Comparison of ENCODE assay signal across 8 cellular contexts in genomic region chr1:15618685-15619525, GRCh38. TPM values are rescaled to one million over a fixed set of nuclear protein-coding genes. Genes with fewer than 3 reads are reported as not detected.
A peak's percentile ranks its signal among the peaks of the same experiment; 100 is the strongest.
DNase-seq lines count a peak whose midpoint lies in the region; ATAC-seq and TF ChIP-seq lines count a peak whose summit lies in the region.

No MANE protein-coding gene starts in this region.

- no peaks in the 10 kb centered on the region for H3K9me3 Mint-ChIP-seq in activated naive CD8-positive, alpha-beta T cell treated with anti-CD3 and anti-CD28 coated beads for 36 hours
- peaks cover 0 to 1% (median 0%) of the 10 kb centered on the region in 6 donors for H3K9me3 Mint-ChIP-seq in immature natural killer cell

- H3K27me3 Mint-ChIP-seq in activated naive CD8-positive, alpha-beta T cell treated with anti-CD3 and anti-CD28 coated beads for 36 hours: no peaks in the 10 kb centered on the region
- peaks cover 0 to 9% (median 2%) of the 10 kb centered on the region in 3 donors for H3K27me3 Mint-ChIP-seq in immature natural killer cell (ENCODE audit: low read depth in 3 of 3)

- 70% methylated on average over 26 of the region's 26 CpGs for WGBS in suprapubic skin

- H3K4me3 ChIP-seq in right atrium auricular region (peak overlapping the region; percentile 83 to 91), suprapubic skin (peak overlapping the region; percentile 73)

- H3K36me3 Mint-ChIP-seq in activated naive CD8-positive, alpha-beta T cell treated with anti-CD3 and anti-CD28 coated beads for 36 hours: peaks cover 19% of the 10 kb centered on the region
- peaks cover 0 to 4% (median 0%) of the 10 kb centered on the region in 3 donors for H3K36me3 Mint-ChIP-seq in immature natural killer cell

- DNase-seq in right atrium auricular region (ENCODE audit: low spot score) (no peak), Right ventricle myocardium superior (no peak), immature natural killer cell (no peak), suprapubic skin (ENCODE audit: low spot score in 2 of 2) (no peak), NCI-H128 (lab: John Stamatoyannopoulos, UW; ENCODE audit: unreplicated experiment) (no peak)
- no peak for DNase-seq in activated naive CD8-positive, alpha-beta T cell treated with anti-CD3 and anti-CD28 coated beads for 36 hours

- H3K27ac ChIP-seq in right atrium auricular region (peak overlapping the region; percentile 98 to 99), suprapubic skin (peak overlapping the region; percentile 99)

- no peaks in the 10 kb centered on the region for H3K36me3 ChIP-seq in right atrium auricular region
- no peaks in the 10 kb centered on the region for H3K36me3 ChIP-seq in suprapubic skin

- H3K27ac Mint-ChIP-seq in activated naive CD8-positive, alpha-beta T cell treated with anti-CD3 and anti-CD28 coated beads for 36 hours: peak overlapping the region; percentile 95
- peak overlapping the region; percentile 91 to 95 (median 93) for H3K27ac Mint-ChIP-seq in immature natural killer cell

- no peaks in the 10 kb centered on the region for H3K9me3 ChIP-seq in right atrium auricular region
- H3K9me3 ChIP-seq in suprapubic skin: no peaks in the 10 kb centered on the region

- H3K4me1 ChIP-seq in right atrium auricular region (peaks cover 0 to 54% of the 10 kb centered on the region in 2 donors), suprapubic skin (peaks cover 58% of the 10 kb centered on the region)

- peak overlapping the region; percentile 92 for H3K4me3 Mint-ChIP-seq in activated naive CD8-positive, alpha-beta T cell treated with anti-CD3 and anti-CD28 coated beads for 36 hours
- peak overlapping the region; percentile 87 to 94 (median 91) for H3K4me3 Mint-ChIP-seq in immature natural killer cell

- peaks cover 47% of the 10 kb centered on the region for H3K4me1 Mint-ChIP-seq in activated naive CD8-positive, alpha-beta T cell treated with anti-CD3 and anti-CD28 coated beads for 36 hours
- H3K4me1 Mint-ChIP-seq in immature natural killer cell: peaks cover 44 to 60% of the 10 kb centered on the region in 2 donors

- TF ChIP-seq EP300 in suprapubic skin (IDR thresholded peaks at IDR 0.05): no peak

- H3K27me3 ChIP-seq in right atrium auricular region: no peaks in the 10 kb centered on the region
- no peaks in the 10 kb centered on the region for H3K27me3 ChIP-seq in suprapubic skin

- ATAC-seq in Right ventricle myocardium superior (ENCODE audit: poor library complexity) (no peak), GM19397 (IDR thresholded peaks at IDR 0.05; ENCODE audit: unreplicated experiment) (no peak), GM21360 (IDR thresholded peaks at IDR 0.05; ENCODE audit: unreplicated experiment) (no peak)

- intact Hi-C loops in Right ventricle myocardium superior (cut with DNase I): loop anchor here (10.0 kb wide), 1 partner anchor 66 kb away; the partner anchor contains the start of gene PLEKHM2

- no peak for TF ChIP-seq POLR2A in suprapubic skin (IDR thresholded peaks at IDR 0.05)

- TF ChIP-seq CTCF in right atrium auricular region (IDR thresholded peaks at IDR 0.05) (no peak), suprapubic skin (IDR thresholded peaks at IDR 0.05) (no peak)

RNA-seq across cellular contexts. Expression of gene DDI2, which starts 1.6 kb away (rescaled TPM):
- total RNA-seq in right atrium auricular region: 10 to 100 TPM; 16.5 to 24.7 TPM
- 19.4 TPM for total RNA-seq in Right ventricle myocardium superior
- total RNA-seq in activated naive CD8-positive, alpha-beta T cell treated with anti-CD3 and anti-CD28 coated beads for 36 hours: 10 to 100 TPM; 45.4 to 45.9 TPM
- 1 to 10 TPM; 1.9 to 5.2 (median 3.3) TPM for polyA plus RNA-seq in immature natural killer cell
- 10 to 100 TPM; 33.2 to 90.0 (median 39.9) TPM for total RNA-seq in suprapubic skin

RNA-seq across cellular contexts. Expression of gene AGMAT, which starts 34.1 kb away (rescaled TPM):
- total RNA-seq in right atrium auricular region (not detected), Right ventricle myocardium superior (0.11 TPM), suprapubic skin (under 1 TPM in 1 of 4 donors, not detected in 3; 0.72 TPM)
- 10 to 100 TPM; 25.4 to 26.2 TPM for total RNA-seq in activated naive CD8-positive, alpha-beta T cell treated with anti-CD3 and anti-CD28 coated beads for 36 hours
- polyA plus RNA-seq in immature natural killer cell: under 1 TPM in 2 of 3 donors, not detected in 1; 0.39 to 0.64 TPM

Comparison
In these comparisons a context has a peak if more than half of its experiments do, and no peak if none do; other contexts are left out.
1. RNA of gene AGMAT, which starts 34.1 kb away (total RNA-seq): 25.4 to 26.2 TPM in activated naive CD8-positive, alpha-beta T cell treated with anti-CD3 and anti-CD28 coated beads for 36 hours; 0.72 TPM in suprapubic skin, 0.11 TPM in Right ventricle myocardium superior (single experiment) and not detected in right atrium auricular region; every median in the first group is over 10 times any median in the second.